In genomic region chr11:102010776-102011500, GRCh38 we compare ENCODE assay signal across 1 cellular context.
TF ChIP-seq lines count a peak whose summit lies in the region.

No MANE protein-coding gene starts in this region.

TF ChIP-seq in H1, 55 proteins besides CTCF, POLR2A, EP300 and RAD21 (continued from another document):
- TF ChIP-seq CHD7 (IDR thresholded peaks at IDR 0.05; ENCODE audit: insufficient replicate concordance, low read length) (no peak), SIX5 (IDR thresholded peaks at IDR 0.05; ENCODE audit: low read depth, low read length) (no peak), POLR2AphosphoS5 (IDR thresholded peaks at IDR 0.05; ENCODE audit: low read depth, low read length) (no peak), EZH2 (IDR thresholded peaks at IDR 0.05; ENCODE audit: low read depth, low read length, severe bottlenecking) (no peak), CBX5 (IDR thresholded peaks at IDR 0.05; ENCODE audit: low read depth, low read length) (no peak), SIRT6 (IDR thresholded peaks at IDR 0.05; ENCODE audit: low read length) (no peak), SP4 (IDR thresholded peaks at IDR 0.05; ENCODE audit: low read length) (no peak), TCF12 (IDR thresholded peaks at IDR 0.05; ENCODE audit: low read depth, low read length) (no peak), E2F6 (IDR thresholded peaks at IDR 0.05) (no peak), SRF (IDR thresholded peaks at IDR 0.05; ENCODE audit: low read depth, low read length) (no peak), SIN3A (conservative IDR thresholded peaks at IDR 0.05 in 1 of 2, IDR thresholded peaks at IDR 0.05 in 1 of 2; ENCODE audit: low read depth in 1 of 2, low read length in 2 of 2) (peak; percentile 100), ATF2 (IDR thresholded peaks at IDR 0.05; ENCODE audit: low read length) (no peak), YY1 (IDR thresholded peaks at IDR 0.05; ENCODE audit: low read depth, low read length) (0 out of 2 replicates have a peak, but pooled peaks have one; percentile 51), GABPA (IDR thresholded peaks at IDR 0.05; ENCODE audit: borderline replicate concordance, insufficient read depth, low read length) (no peak), PHF8 (conservative IDR thresholded peaks at IDR 0.05; ENCODE audit: low read depth, low read length) (no peak), USF2 (IDR thresholded peaks at IDR 0.05; ENCODE audit: low read length) (no peak), CTBP2 (IDR thresholded peaks at IDR 0.05; ENCODE audit: borderline replicate concordance, insufficient read depth, insufficient read length, low read length) (peak; percentile 89), KDM5A (IDR thresholded peaks at IDR 0.05; ENCODE audit: low read length) (no peak), MAX (IDR thresholded peaks at IDR 0.05) (no peak), JUND (IDR thresholded peaks at IDR 0.05; ENCODE audit: low read length) (peak; percentile 98), HDAC6 (IDR thresholded peaks at IDR 0.05; ENCODE audit: low read depth, low read length) (no peak), JUN (IDR thresholded peaks at IDR 0.05; ENCODE audit: low read depth, low read length) (peak; percentile 76), RXRA (IDR thresholded peaks at IDR 0.05; ENCODE audit: insufficient read depth, low read depth, low read length) (no peak), NANOG (IDR thresholded peaks at IDR 0.05; ENCODE audit: insufficient read depth, low read depth, low read length, poor library complexity, severe bottlenecking) (no peak), ZNF274 (IDR thresholded peaks at IDR 0.05; ENCODE audit: borderline replicate concordance, extremely low read depth, low read length) (no peak), BACH1 (IDR thresholded peaks at IDR 0.05; ENCODE audit: low read length) (no peak), TBP (IDR thresholded peaks at IDR 0.05; ENCODE audit: low read depth, low read length) (no peak), TAF1 (IDR thresholded peaks at IDR 0.05; ENCODE audit: low read depth, low read length) (no peak), EGR1 (IDR thresholded peaks at IDR 0.05; ENCODE audit: borderline replicate concordance, low read depth, low read length) (no peak), KDM4A (IDR thresholded peaks at IDR 0.05; ENCODE audit: low read depth, low read length, severe bottlenecking) (no peak), SP2 (IDR thresholded peaks at IDR 0.05; ENCODE audit: low read length) (no peak), MAFK (IDR thresholded peaks at IDR 0.05; ENCODE audit: low read depth, low read length) (no peak), TAF7 (optimal IDR thresholded peaks at IDR 0.05; ENCODE audit: borderline replicate concordance, low read depth, low read length) (no peak), HDAC2 (IDR thresholded peaks at IDR 0.05; ENCODE audit: borderline replicate concordance in 1 of 2, low read depth in 2 of 2, low read length in 2 of 2) (peak; percentile 25 to 43; a peak in 1 of 4 replicates), BCL11A (IDR thresholded peaks at IDR 0.05; ENCODE audit: low read depth in 2 of 2, low read length in 2 of 2) (no peak)
